8 cellular contexts compared by ENCODE assay signal in the genomic region with DNA sequence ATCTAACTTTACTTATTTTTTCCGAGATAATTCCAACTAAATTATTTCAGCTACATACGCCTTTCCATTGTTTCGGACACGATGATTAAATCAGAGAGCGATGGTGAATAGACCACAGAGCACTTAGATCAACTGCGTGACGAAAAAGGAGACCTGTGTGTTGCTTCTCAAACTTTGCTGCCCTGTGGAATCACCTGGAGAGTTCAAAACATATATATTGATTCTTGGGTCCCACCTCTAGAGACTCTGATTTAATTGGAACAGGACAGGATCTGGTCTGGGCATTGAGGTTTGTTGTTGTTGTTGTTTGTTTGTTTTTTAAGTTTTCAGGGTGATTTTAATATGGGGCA. TPM values are rescaled to one million over a fixed set of nuclear protein-coding genes. Genes with fewer than 3 reads are reported as not detected.
DNase-seq lines count a peak whose midpoint lies in the region; ATAC-seq and TF ChIP-seq lines count a peak whose summit lies in the region.

No MANE protein-coding gene starts in this region.

- TF ChIP-seq CTCF in HFFc6 (IDR thresholded peaks at IDR 0.05): no peak; the same call in 1 of the 2 replicates
- TF ChIP-seq CTCF in WI38 (IDR thresholded peaks at IDR 0.05; ENCODE audit: low read depth, low read length): no peak
- TF ChIP-seq CTCF in lower lobe of right lung (IDR thresholded peaks at IDR 0.05): no peak
- no peak for TF ChIP-seq CTCF in mucosa of descending colon (IDR thresholded peaks at IDR 0.05)

- peaks cover 10% of the 10 kb centered on the region; the same call in 1 of the 2 replicates for H3K4me1 Mint-ChIP-seq in HFFc6 (ENCODE audit: low read depth)

- peak overlapping the region; percentile 81 for H3K4me3 Mint-ChIP-seq in HFFc6

- H3K27me3 Mint-ChIP-seq in HFFc6 (ENCODE audit: insufficient read depth): peaks cover 18% of the 10 kb centered on the region

- H3K27me3 ChIP-seq in BLaER1: no peaks in the 10 kb centered on the region
- H3K27me3 ChIP-seq in lower lobe of right lung (ENCODE audit: low read depth): peaks cover 16% of the 10 kb centered on the region

- ATAC-seq in lower lobe of right lung (no peak), mucosa of descending colon (no peak)

- peaks cover 11% of the 10 kb centered on the region; the same call in 1 of the 2 replicates for H3K36me3 ChIP-seq in BLaER1
- no peaks in the 10 kb centered on the region for H3K36me3 ChIP-seq in lower lobe of right lung
- H3K36me3 ChIP-seq in mucosa of descending colon (ENCODE audit: low read depth): no peaks in the 10 kb centered on the region

- no peak overlapping the region for H3K27ac Mint-ChIP-seq in HFFc6

- peaks cover 42% of the 10 kb centered on the region for H4K20me1 ChIP-seq in BLaER1

- intact Hi-C loops in lower lobe of right lung (cut with DNase I) (no loop called here), mucosa of descending colon (cut with DNase I, micrococcal nuclease) (loop anchor here in 1 of 2 donors (5.0 kb wide), 1 partner anchor 213 kb away; no protein-coding TSS in a partner anchor)

- DNase-seq in HFFc6 (no peak), lower lobe of right lung (no peak), OCI-M2 (lab: John Stamatoyannopoulos, UW; ENCODE audit: unreplicated experiment) (no peak), NCI-H2081 (lab: John Stamatoyannopoulos, UW) (no peak), mucosa of descending colon (no peak), NCI-H774 (lab: John Stamatoyannopoulos, UW) (no peak)

- no peaks in the 10 kb centered on the region for H3K36me3 Mint-ChIP-seq in HFFc6 (ENCODE audit: low read depth)

- peaks cover 27% of the 10 kb centered on the region for H3K4me1 ChIP-seq in BLaER1
- peaks cover 17% of the 10 kb centered on the region for H3K4me1 ChIP-seq in lower lobe of right lung
- peaks cover 9% of the 10 kb centered on the region for H3K4me1 ChIP-seq in mucosa of descending colon (ENCODE audit: low read depth)

- H3K4me3 ChIP-seq in BLaER1: peak overlapping the region; percentile 99
- H3K4me3 ChIP-seq in WI38 (ENCODE audit: low read depth, low read length): peak overlapping the region; percentile 81
- H3K4me3 ChIP-seq in lower lobe of right lung: peak overlapping the region; percentile 66
- H3K4me3 ChIP-seq in mucosa of descending colon: no peak overlapping the region

- H3K9ac ChIP-seq in BLaER1: no peak overlapping the region

- no peaks in the 10 kb centered on the region for H3K9me3 Mint-ChIP-seq in HFFc6

- 0 out of 2 replicates have a peak overlapping the region, but pooled peaks have one; percentile 8 for H3K4me2 ChIP-seq in BLaER1

- no peak overlapping the region for H3K27ac ChIP-seq in BLaER1
- H3K27ac ChIP-seq in lower lobe of right lung: no peak overlapping the region

- no peaks in the 10 kb centered on the region for H3K9me3 ChIP-seq in BLaER1
- H3K9me3 ChIP-seq in lower lobe of right lung: no peaks in the 10 kb centered on the region
- H3K9me3 ChIP-seq in mucosa of descending colon: no peaks in the 10 kb centered on the region

RNA-seq across cellular contexts. Expression of gene TNFRSF21, which starts 0.4 kb away (rescaled TPM):
- total RNA-seq in HFFc6 (2021; fragmentation: NEBNext Ultra II Directional; extraction: Animal tissue kit (Norgen Biotek cat#: 25700)): 10 to 100 TPM in 2 of 6 experiments, 1 to 10 TPM in 4; 1.6 to 20.4 (median 2.2) TPM
- total RNA-seq in lower lobe of right lung (21.7 TPM), mucosa of descending colon (10 to 100 TPM; 54.8 to 92.5 (median 75.4) TPM)
